ENCODE assay signal across 1 cellular context in genomic region chr2:12502759-12503158, GRCh38.
TF ChIP-seq lines count a peak whose summit lies in the region.

No MANE protein-coding gene starts in this region.

TF ChIP-seq in GM23338, 12 proteins besides CTCF, POLR2A, EP300 and RAD21 (continued from another document):
- TF ChIP-seq ETS1 (IDR thresholded peaks at IDR 0.05) (no peak), EZH2 (IDR thresholded peaks at IDR 0.05; ENCODE audit: low read depth, unreplicated experiment) (no peak), ZNF462 (CRISPR knock-in tag; IDR thresholded peaks at IDR 0.05) (no peak), POLR2AphosphoS5 (IDR thresholded peaks at IDR 0.05; ENCODE audit: low read depth) (no peak), ZNF331 (CRISPR knock-in tag; IDR thresholded peaks at IDR 0.05; ENCODE audit: low read depth) (no peak), ZNF114 (CRISPR knock-in tag; IDR thresholded peaks at IDR 0.05) (no peak), JUNB (IDR thresholded peaks at IDR 0.05; ENCODE audit: unreplicated experiment) (no peak)
